Comparison of ENCODE assay signal across 3 cellular contexts in genomic region chr18:35352283-35352682, GRCh38.
TF ChIP-seq lines count a peak whose summit lies in the region.

No MANE protein-coding gene starts in this region.

TF ChIP-seq in A549, 52 proteins besides CTCF, POLR2A, EP300 and RAD21:
- TF ChIP-seq SMC3 (IDR thresholded peaks at IDR 0.05) (no peak), MYC (IDR thresholded peaks at IDR 0.05; ENCODE audit: borderline replicate concordance, low read length) (no peak), ZFP36 (IDR thresholded peaks at IDR 0.05; ENCODE audit: borderline replicate concordance, partially characterized antibody) (peak; percentile 93), HOXB5 (CRISPR knock-in tag; IDR thresholded peaks at IDR 0.05) (no peak), CEBPB (IDR thresholded peaks at IDR 0.05) (no peak), HMGXB4 (CRISPR knock-in tag; IDR thresholded peaks at IDR 0.05; ENCODE audit: borderline replicate concordance) (no peak)

TF ChIP-seq in GM23338, 12 proteins besides CTCF, POLR2A, EP300 and RAD21:
- TF ChIP-seq ZNF114 (CRISPR knock-in tag; IDR thresholded peaks at IDR 0.05) (no peak), NANOG (IDR thresholded peaks at IDR 0.05; ENCODE audit: borderline replicate concordance) (no peak), ZNF331 (CRISPR knock-in tag; IDR thresholded peaks at IDR 0.05; ENCODE audit: low read depth) (no peak), STAT1 (IDR thresholded peaks at IDR 0.05; ENCODE audit: unreplicated experiment) (no peak), EZH2 (IDR thresholded peaks at IDR 0.05; ENCODE audit: low read depth, unreplicated experiment) (no peak), ZNF462 (CRISPR knock-in tag; IDR thresholded peaks at IDR 0.05) (no peak)
TF ChIP-seq in GM23338: peak in this region for 0.

TF ChIP-seq in K562, 482 proteins besides CTCF, POLR2A, EP300 and RAD21:
- TF ChIP-seq TRIM24 (IDR thresholded peaks at IDR 0.05) (peak in 1 of 2 experiments; percentile 22; a peak in 1 of 4 replicates), CBX1 (IDR thresholded peaks at IDR 0.05; ENCODE audit: low read depth) (peak; percentile 47; the same call in 1 of the 2 replicates), CBX5 (IDR thresholded peaks at IDR 0.05; ENCODE audit: borderline replicate concordance, low read depth) (peak; percentile 82; the same call in 1 of the 2 replicates), ETV1 (tag; conservative IDR thresholded peaks at IDR 0.05; ENCODE audit: low read depth) (0 out of 2 replicates have a peak, but pooled peaks have one; percentile 6), RFX1 (IDR thresholded peaks at IDR 0.05) (no peak), ZFP36 (IDR thresholded peaks at IDR 0.05; ENCODE audit: low read depth, low read length, partially characterized antibody) (peak; percentile 96), ZNF280A (IDR thresholded peaks at IDR 0.05; ENCODE audit: low read depth, partially characterized antibody) (peak; percentile 58), CEBPZ (IDR thresholded peaks at IDR 0.05; ENCODE audit: borderline replicate concordance, low read depth, low read length) (peak; percentile 75), TRIM28 (IDR thresholded peaks at IDR 0.05) (peak; percentile 79), CBX3 (IDR thresholded peaks at IDR 0.05; ENCODE audit: borderline replicate concordance in 1 of 2, low read length in 2 of 2) (peak in 1 of 2 experiments; percentile 69; a peak in 1 of 3 replicates), MCM7 (IDR thresholded peaks at IDR 0.05) (no peak)
